22 cellular contexts compared by ENCODE assay signal in genomic region chr3:195063596-195064193, GRCh38.
DNase-seq lines count a peak whose midpoint lies in the region; ATAC-seq and TF ChIP-seq lines count a peak whose summit lies in the region.
"Had no signal": no experiment of that assay in that cellular context is flagged by ENCODE, and none has a peak within 500 bp of the region (broad histone marks: within the 10 kb centered on the region; RNA-seq: fewer than 3 reads in every experiment).

No MANE protein-coding gene starts in this region.

- TF ChIP-seq POLR2A in esophagus muscularis mucosa (IDR thresholded peaks at IDR 0.05; ENCODE audit: low read depth) (no peak), spleen (IDR thresholded peaks at IDR 0.05) (no peak)

- no peak for DNase-seq in activated naive CD4-positive, alpha-beta T cell treated with Interleukin-2 at 50 U/mL for 16 hours
- DNase-seq in NCI-H774 (lab: John Stamatoyannopoulos, UW) (peak; percentile 11), esophagus muscularis mucosa (ENCODE audit: extremely low spot score) (no peak), spleen (peak; percentile 54)
- no peak for DNase-seq in activated T-cell treated with anti-CD3 and anti-CD28 coated beads, Interleukin-2, amount 50 U/mL, for 24 hours
- DNase-seq: activated CD8-positive, alpha-beta T cell treated with anti-CD3 and anti-CD28 coated beads, Interleukin-2, amount 10 ng/mL, durations not matched to agents 7 days and 5 days; activated naive CD8-positive, alpha-beta T cell treated with anti-CD3 and anti-CD28 coated beads, Interleukin-2, amount 10 ng/mL, durations not matched to agents 7 days and 5 days; activated T-cell treated with anti-CD3 and anti-CD28 coated beads, Interleukin-2, amount 50 U/mL, for 72 hours; EL; erythroblast; HCEC 1CT; Karpas-422; occipital lobe; stimulated activated CD4-positive, alpha-beta T cell treated with anti-CD3 and anti-CD28 coated beads, Interleukin-1b, Interleukin-23, amount 100 ng/mL, for 48 hours; T-helper 17 cell; upper lobe of left lung had no signal

- TF ChIP-seq EP300 in esophagus muscularis mucosa (IDR thresholded peaks at IDR 0.05): no peak

- no peak for TF ChIP-seq CTCF in esophagus muscularis mucosa (IDR thresholded peaks at IDR 0.05)
- TF ChIP-seq CTCF in spleen (IDR thresholded peaks at IDR 0.05 in 8 of 11, conservative IDR thresholded peaks at IDR 0.05 in 3 of 11): no peak

- H3K36me3 ChIP-seq in esophagus muscularis mucosa: peaks cover 0 to 6% (median 1%) of the 10 kb centered on the region in 4 donors
- H3K36me3 ChIP-seq in spleen: peaks cover 0 to 14% (median under 1%) of the 10 kb centered on the region in 6 donors
- H3K36me3 ChIP-seq: right lobe of liver had no signal

- no peak overlapping the region for H3K4me3 Mint-ChIP-seq in activated naive CD4-positive, alpha-beta T cell treated with anti-CD3 and anti-CD28 coated beads, Interleukin-2, amount 50 U/mL, for 24 hours
- H3K4me3 Mint-ChIP-seq in activated T-cell treated with anti-CD3 and anti-CD28 coated beads, Interleukin-2, amount 50 U/mL, for 24 hours: no peak overlapping the region
- H3K4me3 Mint-ChIP-seq: activated CD8-positive, alpha-beta T cell treated with anti-CD3 and anti-CD28 coated beads, Interleukin-2, amount 10 ng/mL, durations not matched to agents 7 days and 5 days; activated naive CD8-positive, alpha-beta T cell treated with anti-CD3 and anti-CD28 coated beads, Interleukin-2, amount 10 ng/mL, durations not matched to agents 7 days and 5 days; activated T-cell treated with anti-CD3 and anti-CD28 coated beads, Interleukin-2, amount 50 U/mL, for 72 hours; stimulated activated naive CD8-positive, alpha-beta T cell treated with anti-CD3 and anti-CD28 coated beads, Interleukin-15, Interleukin-2, amounts not matched to agents 100 ng/mL and 50 ng/mL, for 24 hours; T-helper 17 cell; WTC11 had no signal

- H3K4me1 ChIP-seq in esophagus muscularis mucosa: peaks cover 9 to 31% (median 25%) of the 10 kb centered on the region in 4 donors
- peaks cover 0 to 39% (median 15%) of the 10 kb centered on the region in 6 donors for H3K4me1 ChIP-seq in spleen

- H3K27ac ChIP-seq in esophagus muscularis mucosa (replicated peaks in 1 of 4): peak overlapping the region; percentile 1 to 59 (median 54)
- H3K27ac ChIP-seq in spleen: no peak overlapping the region
- H3K27ac ChIP-seq: right lobe of liver, upper lobe of left lung had no signal

- no peaks in the 10 kb centered on the region for H3K27me3 Mint-ChIP-seq in activated naive CD4-positive, alpha-beta T cell treated with anti-CD3 and anti-CD28 coated beads, Interleukin-2, amount 50 U/mL, for 24 hours
- H3K27me3 Mint-ChIP-seq in activated T-cell treated with anti-CD3 and anti-CD28 coated beads, Interleukin-2, amount 50 U/mL, for 24 hours: peaks cover 3% of the 10 kb centered on the region
- H3K27me3 Mint-ChIP-seq: activated naive CD8-positive, alpha-beta T cell treated with anti-CD3 and anti-CD28 coated beads, Interleukin-2, amount 10 ng/mL, durations not matched to agents 7 days and 5 days; stimulated activated naive CD8-positive, alpha-beta T cell treated with anti-CD3 and anti-CD28 coated beads, Interleukin-15, Interleukin-2, amounts not matched to agents 100 ng/mL and 50 ng/mL, for 24 hours had no signal

- H3K36me3 Mint-ChIP-seq in activated naive CD4-positive, alpha-beta T cell treated with anti-CD3 and anti-CD28 coated beads, Interleukin-2, amount 50 U/mL, for 24 hours: no peaks in the 10 kb centered on the region
- peaks cover 10% of the 10 kb centered on the region for H3K36me3 Mint-ChIP-seq in activated T-cell treated with anti-CD3 and anti-CD28 coated beads, Interleukin-2, amount 50 U/mL, for 24 hours (ENCODE audit: low read depth)

- H3K4me3 ChIP-seq in esophagus muscularis mucosa (no peak overlapping the region), spleen (no peak overlapping the region)
- H3K4me3 ChIP-seq: right lobe of liver, upper lobe of left lung had no signal

- H3K9me3 Mint-ChIP-seq in activated naive CD4-positive, alpha-beta T cell treated with anti-CD3 and anti-CD28 coated beads, Interleukin-2, amount 50 U/mL, for 24 hours: no peaks in the 10 kb centered on the region
- no peaks in the 10 kb centered on the region for H3K9me3 Mint-ChIP-seq in activated T-cell treated with anti-CD3 and anti-CD28 coated beads, Interleukin-2, amount 50 U/mL, for 24 hours
- H3K9me3 Mint-ChIP-seq: activated T-cell treated with anti-CD3 and anti-CD28 coated beads, Interleukin-2, amount 50 U/mL, for 72 hours; stimulated activated naive CD8-positive, alpha-beta T cell treated with anti-CD3 and anti-CD28 coated beads, Interleukin-15, Interleukin-2, amounts not matched to agents 100 ng/mL and 50 ng/mL, for 24 hours; WTC11 had no signal

- H3K4me1 Mint-ChIP-seq in activated naive CD4-positive, alpha-beta T cell treated with anti-CD3 and anti-CD28 coated beads, Interleukin-2, amount 50 U/mL, for 24 hours: no peaks in the 10 kb centered on the region
- H3K4me1 Mint-ChIP-seq in activated T-cell treated with anti-CD3 and anti-CD28 coated beads, Interleukin-2, amount 50 U/mL, for 24 hours (ENCODE audit: low read depth): no peaks in the 10 kb centered on the region
- H3K4me1 Mint-ChIP-seq: T-helper 17 cell had no signal

- 81% methylated on average over 9 of the region's 9 CpGs for WGBS in esophagus muscularis mucosa
- 71 to 76% (median 74%) methylated on average over 9 of the region's 9 CpGs for whole genome bisulfite sequencing in spleen, 5 donors

- intact Hi-C loops in esophagus muscularis mucosa (cut with DNase I) (no loop called here), spleen (cut with DNase I; ENCODE audit: low total_unique reads) (no loop called here)

- no peaks in the 10 kb centered on the region for H3K9me3 ChIP-seq in esophagus muscularis mucosa
- H3K9me3 ChIP-seq in spleen: no peaks in the 10 kb centered on the region
- H3K9me3 ChIP-seq: right lobe of liver, upper lobe of left lung had no signal

- ATAC-seq in GM19463 (IDR thresholded peaks at IDR 0.05; ENCODE audit: unreplicated experiment): no peak
- ATAC-seq in GM18511 (IDR thresholded peaks at IDR 0.05; ENCODE audit: unreplicated experiment): no peak
- ATAC-seq: activated CD8-positive, alpha-beta T cell treated with anti-CD3 and anti-CD28 coated beads, Interleukin-2, amount 10 ng/mL, durations not matched to agents 7 days and 5 days; activated T-cell treated with anti-CD3 and anti-CD28 coated beads, Interleukin-2, amount 50 U/mL, for 72 hours; right lobe of liver; T-helper 17 cell; WTC11 had no signal

- H3K27ac Mint-ChIP-seq in activated naive CD4-positive, alpha-beta T cell treated with anti-CD3 and anti-CD28 coated beads, Interleukin-2, amount 50 U/mL, for 24 hours: peak overlapping the region; percentile 59
- no peak overlapping the region for H3K27ac Mint-ChIP-seq in activated T-cell treated with anti-CD3 and anti-CD28 coated beads, Interleukin-2, amount 50 U/mL, for 24 hours
- H3K27ac Mint-ChIP-seq: activated CD8-positive, alpha-beta T cell treated with anti-CD3 and anti-CD28 coated beads, Interleukin-2, amount 10 ng/mL, durations not matched to agents 7 days and 5 days; activated naive CD8-positive, alpha-beta T cell treated with anti-CD3 and anti-CD28 coated beads, Interleukin-2, amount 10 ng/mL, durations not matched to agents 7 days and 5 days; activated T-cell treated with anti-CD3 and anti-CD28 coated beads, Interleukin-2, amount 50 U/mL, for 72 hours; stimulated activated naive CD8-positive, alpha-beta T cell treated with anti-CD3 and anti-CD28 coated beads, Interleukin-15, Interleukin-2, amounts not matched to agents 100 ng/mL and 50 ng/mL, for 24 hours; T-helper 17 cell; WTC11 had no signal

- H3K27me3 ChIP-seq in esophagus muscularis mucosa (no peaks in the 10 kb centered on the region), spleen (replicated peaks in 1 of 7) (no peaks in the 10 kb centered on the region)
- H3K27me3 ChIP-seq: right lobe of liver, upper lobe of left lung had no signal

Comparison
In these comparisons a context has a peak if more than half of its experiments do, and no peak if none do; other contexts are left out.
1. DNase-seq: peak in NCI-H774 (single experiment) and spleen (single experiment); none in activated naive CD4-positive, alpha-beta T cell treated with Interleukin-2 at 50 U/mL for 16 hours (single experiment), esophagus muscularis mucosa (single experiment) and activated T-cell treated with anti-CD3 and anti-CD28 coated beads, Interleukin-2, amount 50 U/mL, for 24 hours (single experiment).
2. H3K27ac ChIP-seq: peak in esophagus muscularis mucosa (4 of 4); none in spleen (0 of 8).